In the genomic region with DNA sequence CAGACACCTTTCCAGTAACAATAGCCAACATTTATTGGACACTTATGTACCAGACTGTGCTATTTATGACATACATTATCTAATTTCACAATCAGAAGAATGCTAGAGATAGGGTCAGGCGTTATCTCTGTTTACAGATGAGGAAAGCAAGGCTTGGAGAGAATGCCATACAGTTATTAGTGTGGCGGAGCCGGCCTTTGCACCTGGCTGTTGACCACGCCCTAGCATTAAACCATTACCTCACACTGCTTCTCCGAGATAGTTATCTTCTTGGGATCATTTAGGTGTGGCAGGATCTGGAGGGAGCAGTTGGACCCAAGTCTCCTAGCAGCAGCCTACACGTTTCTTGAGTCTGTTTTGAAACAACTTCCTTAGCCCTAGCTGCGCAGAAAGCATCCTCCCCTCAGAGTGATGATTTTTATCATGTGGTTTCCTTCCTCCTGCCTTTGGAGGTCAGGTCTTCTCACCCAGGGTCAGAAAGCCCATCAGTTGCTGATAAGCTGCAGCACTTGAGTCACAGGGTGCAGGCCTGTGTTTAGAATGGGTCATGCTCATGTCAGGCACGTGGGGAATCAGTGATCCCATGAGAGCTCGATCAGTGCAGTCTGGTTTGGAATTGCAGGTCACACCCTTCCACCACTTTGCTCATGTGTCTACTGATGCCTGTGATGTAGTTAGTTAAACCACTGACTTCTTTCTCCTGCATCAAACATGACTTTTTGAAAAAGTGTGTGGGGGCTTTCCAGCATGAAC, we compare ENCODE assay signal across 1 cellular context.
TF ChIP-seq lines count a peak whose summit lies in the region.

No MANE protein-coding gene starts in this region.

TF ChIP-seq in HepG2, 621 proteins besides CTCF, POLR2A, EP300 and RAD21 (continued from another document and continues in another):
- TF ChIP-seq ZNF292 (CRISPR knock-in tag; IDR thresholded peaks at IDR 0.05; ENCODE audit: borderline replicate concordance, low read depth) (peak; percentile 72; the same call in 1 of the 2 replicates), ZNF777 (CRISPR knock-in tag; IDR thresholded peaks at IDR 0.05) (no peak), GATA4 (IDR thresholded peaks at IDR 0.05; ENCODE audit: borderline replicate concordance, low read depth) (peak; percentile 94), SRF (IDR thresholded peaks at IDR 0.05; ENCODE audit: low read depth, low read length) (no peak), DR1 (CRISPR knock-in tag; IDR thresholded peaks at IDR 0.05) (no peak), ZNF891 (CRISPR knock-in tag; IDR thresholded peaks at IDR 0.05) (no peak), DPF2 (CRISPR knock-in tag; IDR thresholded peaks at IDR 0.05; ENCODE audit: borderline replicate concordance, low read depth) (peak; percentile 89), IRX3 (CRISPR knock-in tag; IDR thresholded peaks at IDR 0.05; ENCODE audit: borderline replicate concordance, low read depth) (no peak), KLF9 (CRISPR knock-in tag; IDR thresholded peaks at IDR 0.05; ENCODE audit: low read depth) (no peak), ATAD3A (CRISPR knock-in tag; IDR thresholded peaks at IDR 0.05) (no peak), PHF8 (CRISPR knock-in tag; IDR thresholded peaks at IDR 0.05) (0 out of 2 replicates have a peak, but pooled peaks have one; percentile 21), RBM39 (IDR thresholded peaks at IDR 0.05; ENCODE audit: low read depth, low read length, poor library complexity, severe bottlenecking) (no peak), NCOA1 (CRISPR knock-in tag; IDR thresholded peaks at IDR 0.05) (no peak), PHF21A (CRISPR knock-in tag; IDR thresholded peaks at IDR 0.05) (peak; percentile 16; the same call in 1 of the 2 replicates), TIGD3 (CRISPR knock-in tag; IDR thresholded peaks at IDR 0.05; ENCODE audit: borderline replicate concordance) (0 out of 2 replicates have a peak, but pooled peaks have one; percentile 27), SP1 (IDR thresholded peaks at IDR 0.05) (no peak), SP1 (CRISPR knock-in tag; IDR thresholded peaks at IDR 0.05) (no peak), E2F1 (CRISPR knock-in tag; IDR thresholded peaks at IDR 0.05) (no peak), SYNCRIP (IDR thresholded peaks at IDR 0.05; ENCODE audit: insufficient read depth, low read depth, low read length) (no peak), SRSF4 (IDR thresholded peaks at IDR 0.05; ENCODE audit: low read depth, low read length, poor library complexity, severe bottlenecking) (no peak), IRF2 (CRISPR knock-in tag; IDR thresholded peaks at IDR 0.05) (no peak), MXI1 (IDR thresholded peaks at IDR 0.05; ENCODE audit: borderline replicate concordance, low read depth, low read length) (no peak), ZNF530 (CRISPR knock-in tag; IDR thresholded peaks at IDR 0.05; ENCODE audit: low read depth) (no peak), CAMTA2 (CRISPR knock-in tag; IDR thresholded peaks at IDR 0.05; ENCODE audit: borderline replicate concordance) (no peak), HMG20B (CRISPR knock-in tag; conservative IDR thresholded peaks at IDR 0.05) (no peak; the same call in 1 of the 2 replicates), SRSF9 (IDR thresholded peaks at IDR 0.05; ENCODE audit: borderline replicate concordance, insufficient read depth, low read depth, low read length, poor library complexity, severe bottlenecking) (no peak), AHR (CRISPR knock-in tag; IDR thresholded peaks at IDR 0.05) (peak; percentile 19; the same call in 1 of the 2 replicates), GATAD1 (CRISPR knock-in tag; IDR thresholded peaks at IDR 0.05) (no peak), THAP11 (CRISPR knock-in tag; IDR thresholded peaks at IDR 0.05) (0 out of 2 replicates have a peak, but pooled peaks have one; percentile 28), NFKB2 (CRISPR knock-in tag; IDR thresholded peaks at IDR 0.05; ENCODE audit: borderline replicate concordance) (no peak), ZNF276 (CRISPR knock-in tag; IDR thresholded peaks at IDR 0.05; ENCODE audit: low read depth) (no peak), ZNF20 (CRISPR knock-in tag; IDR thresholded peaks at IDR 0.05) (no peak), TBL1XR1 (IDR thresholded peaks at IDR 0.05; ENCODE audit: borderline replicate concordance, low read length, partially characterized antibody) (no peak), GLI4 (CRISPR knock-in tag; IDR thresholded peaks at IDR 0.05; ENCODE audit: borderline replicate concordance) (no peak), ZNF749 (CRISPR knock-in tag; IDR thresholded peaks at IDR 0.05; ENCODE audit: borderline replicate concordance) (no peak), ZNF788 (CRISPR knock-in tag; IDR thresholded peaks at IDR 0.05; ENCODE audit: borderline replicate concordance) (peak; percentile 44; the same call in 1 of the 2 replicates), MTA3 (CRISPR knock-in tag; IDR thresholded peaks at IDR 0.05) (no peak), ZNF333 (CRISPR knock-in tag; IDR thresholded peaks at IDR 0.05; ENCODE audit: borderline replicate concordance) (no peak), ZNF33B (CRISPR knock-in tag; IDR thresholded peaks at IDR 0.05) (no peak), ZNF451 (CRISPR knock-in tag; IDR thresholded peaks at IDR 0.05) (no peak), RXRA (CRISPR knock-in tag; IDR thresholded peaks at IDR 0.05) (peak; percentile 80; the same call in 1 of the 2 replicates), ZNF614 (CRISPR knock-in tag; IDR thresholded peaks at IDR 0.05; ENCODE audit: borderline replicate concordance) (peak; percentile 7; the same call in 1 of the 2 replicates), ZEB1 (IDR thresholded peaks at IDR 0.05; ENCODE audit: insufficient replicate concordance, low read depth) (peak; percentile 94), KLF12 (CRISPR knock-in tag; IDR thresholded peaks at IDR 0.05; ENCODE audit: borderline replicate concordance) (no peak), RCOR2 (CRISPR knock-in tag; IDR thresholded peaks at IDR 0.05) (peak; percentile 87), ZFP36L1 (CRISPR knock-in tag; IDR thresholded peaks at IDR 0.05) (peak; percentile 64; the same call in 1 of the 2 replicates), CBX1 (IDR thresholded peaks at IDR 0.05; ENCODE audit: low read depth) (peak; percentile 20), ETV5 (CRISPR knock-in tag; IDR thresholded peaks at IDR 0.05; ENCODE audit: borderline replicate concordance) (no peak; the same call in 1 of the 2 replicates), GABPA (IDR thresholded peaks at IDR 0.05; ENCODE audit: low read depth, low read length) (no peak), GABPA (CRISPR knock-in tag; IDR thresholded peaks at IDR 0.05; ENCODE audit: low read depth) (no peak), ZNF44 (CRISPR knock-in tag; IDR thresholded peaks at IDR 0.05) (no peak)
- TF ChIP-seq, protein P1, sequence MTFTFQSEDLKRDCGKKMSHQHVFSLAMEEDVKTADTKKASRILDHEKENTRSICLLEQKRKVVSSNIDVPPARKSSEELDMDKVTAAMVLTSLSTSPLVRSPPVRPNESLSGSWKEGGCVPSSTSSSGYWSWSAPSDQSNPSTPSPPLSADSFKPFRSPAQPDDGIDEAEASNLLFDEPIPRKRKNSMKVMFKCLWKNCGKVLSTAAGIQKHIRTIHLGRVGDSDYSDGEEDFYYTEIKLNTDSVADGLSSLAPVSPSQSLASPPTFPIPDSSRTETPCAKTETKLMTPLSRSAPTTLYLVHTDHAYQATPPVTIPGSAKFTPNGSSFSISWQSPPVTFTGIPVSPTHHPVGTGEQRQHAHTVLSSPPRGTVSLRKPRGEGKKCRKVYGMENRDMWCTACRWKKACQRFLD (CRISPR knock-in tag; IDR thresholded peaks at IDR 0.05; ENCODE audit: borderline replicate concordance): no peak
- TF ChIP-seq, protein P2, sequence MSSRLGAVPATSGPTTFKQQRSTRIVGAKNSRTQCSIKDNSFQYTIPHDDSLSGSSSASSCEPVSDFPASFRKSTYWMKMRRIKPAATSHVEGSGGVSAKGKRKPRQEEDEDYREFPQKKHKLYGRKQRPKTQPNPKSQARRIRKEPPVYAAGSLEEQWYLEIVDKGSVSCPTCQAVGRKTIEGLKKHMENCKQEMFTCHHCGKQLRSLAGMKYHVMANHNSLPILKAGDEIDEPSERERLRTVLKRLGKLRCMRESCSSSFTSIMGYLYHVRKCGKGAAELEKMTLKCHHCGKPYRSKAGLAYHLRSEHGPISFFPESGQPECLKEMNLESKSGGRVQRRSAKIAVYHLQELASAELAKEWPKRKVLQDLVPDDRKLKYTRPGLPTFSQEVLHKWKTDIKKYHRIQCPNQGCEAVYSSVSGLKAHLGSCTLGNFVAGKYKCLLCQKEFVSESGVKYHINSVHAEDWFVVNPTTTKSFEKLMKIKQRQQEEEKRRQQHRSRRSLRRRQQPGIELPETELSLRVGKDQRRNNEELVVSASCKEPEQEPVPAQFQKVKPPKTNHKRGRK (CRISPR knock-in tag; IDR thresholded peaks at IDR 0.05): no peak
- TF ChIP-seq, protein P3, sequence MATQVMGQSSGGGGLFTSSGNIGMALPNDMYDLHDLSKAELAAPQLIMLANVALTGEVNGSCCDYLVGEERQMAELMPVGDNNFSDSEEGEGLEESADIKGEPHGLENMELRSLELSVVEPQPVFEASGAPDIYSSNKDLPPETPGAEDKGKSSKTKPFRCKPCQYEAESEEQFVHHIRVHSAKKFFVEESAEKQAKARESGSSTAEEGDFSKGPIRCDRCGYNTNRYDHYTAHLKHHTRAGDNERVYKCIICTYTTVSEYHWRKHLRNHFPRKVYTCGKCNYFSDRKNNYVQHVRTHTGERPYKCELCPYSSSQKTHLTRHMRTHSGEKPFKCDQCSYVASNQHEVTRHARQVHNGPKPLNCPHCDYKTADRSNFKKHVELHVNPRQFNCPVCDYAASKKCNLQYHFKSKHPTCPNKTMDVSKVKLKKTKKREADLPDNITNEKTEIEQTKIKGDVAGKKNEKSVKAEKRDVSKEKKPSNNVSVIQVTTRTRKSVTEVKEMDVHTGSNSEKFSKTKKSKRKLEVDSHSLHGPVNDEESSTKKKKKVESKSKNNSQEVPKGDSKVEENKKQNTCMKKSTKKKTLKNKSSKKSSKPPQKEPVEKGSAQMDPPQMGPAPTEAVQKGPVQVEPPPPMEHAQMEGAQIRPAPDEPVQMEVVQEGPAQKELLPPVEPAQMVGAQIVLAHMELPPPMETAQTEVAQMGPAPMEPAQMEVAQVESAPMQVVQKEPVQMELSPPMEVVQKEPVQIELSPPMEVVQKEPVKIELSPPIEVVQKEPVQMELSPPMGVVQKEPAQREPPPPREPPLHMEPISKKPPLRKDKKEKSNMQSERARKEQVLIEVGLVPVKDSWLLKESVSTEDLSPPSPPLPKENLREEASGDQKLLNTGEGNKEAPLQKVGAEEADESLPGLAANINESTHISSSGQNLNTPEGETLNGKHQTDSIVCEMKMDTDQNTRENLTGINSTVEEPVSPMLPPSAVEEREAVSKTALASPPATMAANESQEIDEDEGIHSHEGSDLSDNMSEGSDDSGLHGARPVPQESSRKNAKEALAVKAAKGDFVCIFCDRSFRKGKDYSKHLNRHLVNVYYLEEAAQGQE (IDR thresholded peaks at IDR 0.05; ENCODE audit: borderline replicate concordance in 1 of 2, low read depth in 1 of 2, low read length in 2 of 2): no peak; a peak in 1 of 4 replicates
- TF ChIP-seq, protein P4, sequence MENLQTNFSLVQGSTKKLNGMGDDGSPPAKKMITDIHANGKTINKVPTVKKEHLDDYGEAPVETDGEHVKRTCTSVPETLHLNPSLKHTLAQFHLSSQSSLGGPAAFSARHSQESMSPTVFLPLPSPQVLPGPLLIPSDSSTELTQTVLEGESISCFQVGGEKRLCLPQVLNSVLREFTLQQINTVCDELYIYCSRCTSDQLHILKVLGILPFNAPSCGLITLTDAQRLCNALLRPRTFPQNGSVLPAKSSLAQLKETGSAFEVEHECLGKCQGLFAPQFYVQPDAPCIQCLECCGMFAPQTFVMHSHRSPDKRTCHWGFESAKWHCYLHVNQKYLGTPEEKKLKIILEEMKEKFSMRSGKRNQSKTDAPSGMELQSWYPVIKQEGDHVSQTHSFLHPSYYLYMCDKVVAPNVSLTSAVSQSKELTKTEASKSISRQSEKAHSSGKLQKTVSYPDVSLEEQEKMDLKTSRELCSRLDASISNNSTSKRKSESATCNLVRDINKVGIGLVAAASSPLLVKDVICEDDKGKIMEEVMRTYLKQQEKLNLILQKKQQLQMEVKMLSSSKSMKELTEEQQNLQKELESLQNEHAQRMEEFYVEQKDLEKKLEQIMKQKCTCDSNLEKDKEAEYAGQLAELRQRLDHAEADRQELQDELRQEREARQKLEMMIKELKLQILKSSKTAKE (CRISPR knock-in tag; IDR thresholded peaks at IDR 0.05; ENCODE audit: borderline replicate concordance): peak; percentile 69
- TF ChIP-seq, protein P5, sequence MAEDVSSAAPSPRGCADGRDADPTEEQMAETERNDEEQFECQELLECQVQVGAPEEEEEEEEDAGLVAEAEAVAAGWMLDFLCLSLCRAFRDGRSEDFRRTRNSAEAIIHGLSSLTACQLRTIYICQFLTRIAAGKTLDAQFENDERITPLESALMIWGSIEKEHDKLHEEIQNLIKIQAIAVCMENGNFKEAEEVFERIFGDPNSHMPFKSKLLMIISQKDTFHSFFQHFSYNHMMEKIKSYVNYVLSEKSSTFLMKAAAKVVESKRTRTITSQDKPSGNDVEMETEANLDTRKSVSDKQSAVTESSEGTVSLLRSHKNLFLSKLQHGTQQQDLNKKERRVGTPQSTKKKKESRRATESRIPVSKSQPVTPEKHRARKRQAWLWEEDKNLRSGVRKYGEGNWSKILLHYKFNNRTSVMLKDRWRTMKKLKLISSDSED (CRISPR knock-in tag; IDR thresholded peaks at IDR 0.05): no peak
